6 cellular contexts compared by ENCODE assay signal in genomic region chr9:137015976-137016375, GRCh38.
"Had no signal": no experiment of that assay in that cellular context is flagged by ENCODE, and none has a peak within 500 bp of the region (broad histone marks: within the 10 kb centered on the region; RNA-seq: fewer than 3 reads in every experiment).

No MANE protein-coding gene starts in this region.

- H3K27ac ChIP-seq: HL-60, KMS-11 had no signal

- DNase-seq: IMR-90, KBM-7, KG1 had no signal

- H3K4me3 ChIP-seq: K562 had no signal
